In genomic region chr15:51536965-51537574, GRCh38 we compare ENCODE assay signal across 8 cellular contexts.
A peak's percentile ranks its signal among the peaks of the same experiment; 100 is the strongest.
DNase-seq lines count a peak whose midpoint lies in the region; ATAC-seq and TF ChIP-seq lines count a peak whose summit lies in the region.

No MANE protein-coding gene starts in this region.

- TF ChIP-seq CTCF in HCT116 (IDR thresholded peaks at IDR 0.05 in 2 of 3, conservative IDR thresholded peaks at IDR 0.05 in 1 of 3; ENCODE audit: borderline replicate concordance in 1 of 3, insufficient read depth in 1 of 3, low read depth in 2 of 3, low read length in 2 of 3) (peak; percentile 27 to 75 (median 65); a peak in 5 of 6 replicates), WI38 (IDR thresholded peaks at IDR 0.05; ENCODE audit: low read depth, low read length) (peak; percentile 49), thyroid gland (IDR thresholded peaks at IDR 0.05) (peak in 3 of 6 experiments; percentile 20 to 43 (median 20))

- H2AFZ ChIP-seq in HCT116 (ENCODE audit: low read depth, low read length, poor library complexity, severe bottlenecking), result no peak overlapping the region

- H3K9ac ChIP-seq in HCT116 (ENCODE audit: low read length), result no peak overlapping the region

- WGBS in thyroid gland, 2 donors, result 31 to 33% methylated on average over 1 of the region's 1 CpG

- H3K36me3 ChIP-seq in HCT116 (ENCODE audit: control insufficient read depth in 1 of 2, insufficient read depth in 2 of 2, low read length in 2 of 2) (no peaks in the 10 kb centered on the region), thyroid gland (no peaks in the 10 kb centered on the region)

- no peak overlapping the region for H3K4me2 ChIP-seq in HCT116 (ENCODE audit: low read length)

- intact Hi-C loops in HCT116 (cut with micrococcal nuclease) (loop anchor here (2.0 to 10.0 kb wide), 2 partner anchors 86 to 238 kb away; partner anchors contain the start of gene DMXL2), thyroid gland (cut with DNase I) (no loop called here)

- H3K4me3 ChIP-seq in HCT116 (replicated peaks in 1 of 2; ENCODE audit: low read depth in 1 of 2, low read length in 2 of 2) (no peak overlapping the region), WI38 (ENCODE audit: low read depth, low read length) (no peak overlapping the region), thyroid gland (replicated peaks in 1 of 3) (no peak overlapping the region)

- DNase-seq in AG20443 (ENCODE audit: low spot score), result peak; percentile 48
- peak; percentile 10 for DNase-seq in HCT116 (ENCODE audit: low read depth, low spot score)
- peak; percentile 17 for DNase-seq in left kidney (ENCODE audit: low read depth, low spot score)
- no peak for DNase-seq in thyroid gland
- DNase-seq in NCI-H146 treated with DMSO at 0.1 percent for 48 hours (lab: John Stamatoyannopoulos, UW; ENCODE audit: unreplicated experiment), result no peak
- no peak for DNase-seq in NCI-H1436 (lab: John Stamatoyannopoulos, UW)

- H3K9me2 ChIP-seq in HCT116 (ENCODE audit: insufficient read depth), result no peaks in the 10 kb centered on the region

- TF ChIP-seq RAD21 in HCT116 (IDR thresholded peaks at IDR 0.05; ENCODE audit: low read depth), result peak; percentile 48

- H3K9me3 ChIP-seq in HCT116 (ENCODE audit: control insufficient read depth in 1 of 2, insufficient read depth in 1 of 2, low read depth in 1 of 2, low read length in 2 of 2) (no peaks in the 10 kb centered on the region), thyroid gland (no peaks in the 10 kb centered on the region)

- no peaks in the 10 kb centered on the region for H3K79me2 ChIP-seq in HCT116 (ENCODE audit: insufficient read depth, low read length)

- ATAC-seq in HCT116, result peak; percentile 61; the same call in 1 of the 2 replicates
- ATAC-seq in HG03039 (IDR thresholded peaks at IDR 0.05; ENCODE audit: unreplicated experiment), result no peak

- H4K20me1 ChIP-seq in HCT116 (ENCODE audit: insufficient read depth), result no peaks in the 10 kb centered on the region

- TF ChIP-seq POLR2A in HCT116 (IDR thresholded peaks at IDR 0.05; ENCODE audit: borderline replicate concordance, extremely low read depth, insufficient read depth, insufficient read length) (no peak), thyroid gland (IDR thresholded peaks at IDR 0.05) (no peak)

- H3K27ac ChIP-seq in HCT116 (ENCODE audit: low read depth, low read length), result no peak overlapping the region
- H3K27ac ChIP-seq in thyroid gland, result no peak overlapping the region

- CTCF ChIA-PET in HCT116 (lab: Charles Lee), result interaction anchor here (0.6 to 1.5 kb wide), 17 partner anchors 8 to 240 kb away, joined by 3 to 18 read pairs (median 4); partner anchors contain the start of gene DMXL2

- H3K27me3 ChIP-seq in HCT116 (ENCODE audit: insufficient read depth, low read length) (no peaks in the 10 kb centered on the region), thyroid gland (no peaks in the 10 kb centered on the region)

- POLR2A ChIA-PET in HCT116 (lab: Charles Lee), result no interaction called here

- H3K4me1 ChIP-seq in HCT116 (ENCODE audit: control insufficient read depth in 1 of 2, insufficient read depth in 2 of 2, low read length in 2 of 2), result no peaks in the 10 kb centered on the region
- no peaks in the 10 kb centered on the region for H3K4me1 ChIP-seq in thyroid gland

- RAD21 ChIA-PET in HCT116 (lab: Charles Lee; ENCODE audit: low non-redundant PET in 1 of 2, low total read pairs in 2 of 2, uncharacterized antibody in 2 of 2, unreplicated experiment in 2 of 2), result no interaction called here

- no TSS peak for BruUV-seq in HCT116 (replicated peaks; lab: Mats Ljungman, UMichigan)

TF ChIP-seq in HCT116, 20 proteins besides CTCF, POLR2A, EP300 and RAD21:
- TF ChIP-seq, protein P1, sequence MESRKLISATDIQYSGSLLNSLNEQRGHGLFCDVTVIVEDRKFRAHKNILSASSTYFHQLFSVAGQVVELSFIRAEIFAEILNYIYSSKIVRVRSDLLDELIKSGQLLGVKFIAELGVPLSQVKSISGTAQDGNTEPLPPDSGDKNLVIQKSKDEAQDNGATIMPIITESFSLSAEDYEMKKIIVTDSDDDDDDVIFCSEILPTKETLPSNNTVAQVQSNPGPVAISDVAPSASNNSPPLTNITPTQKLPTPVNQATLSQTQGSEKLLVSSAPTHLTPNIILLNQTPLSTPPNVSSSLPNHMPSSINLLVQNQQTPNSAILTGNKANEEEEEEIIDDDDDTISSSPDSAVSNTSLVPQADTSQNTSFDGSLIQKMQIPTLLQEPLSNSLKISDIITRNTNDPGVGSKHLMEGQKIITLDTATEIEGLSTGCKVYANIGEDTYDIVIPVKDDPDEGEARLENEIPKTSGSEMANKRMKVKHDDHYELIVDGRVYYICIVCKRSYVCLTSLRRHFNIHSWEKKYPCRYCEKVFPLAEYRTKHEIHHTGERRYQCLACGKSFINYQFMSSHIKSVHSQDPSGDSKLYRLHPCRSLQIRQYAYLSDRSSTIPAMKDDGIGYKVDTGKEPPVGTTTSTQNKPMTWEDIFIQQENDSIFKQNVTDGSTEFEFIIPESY (IDR thresholded peaks at IDR 0.05; ENCODE audit: extremely low read depth, insufficient replicate concordance, low read length), result no peak
- TF ChIP-seq SIN3A (IDR thresholded peaks at IDR 0.05; ENCODE audit: low read depth), result no peak
- no peak for TF ChIP-seq REST (IDR thresholded peaks at IDR 0.05; ENCODE audit: low read depth)
- TF ChIP-seq JUND (IDR thresholded peaks at IDR 0.05), result no peak
- no peak for TF ChIP-seq SRF (IDR thresholded peaks at IDR 0.05; ENCODE audit: low read depth)
- no peak for TF ChIP-seq ATF3 (IDR thresholded peaks at IDR 0.05)
- TF ChIP-seq POLR2AphosphoS5 (IDR thresholded peaks at IDR 0.05; ENCODE audit: low read depth, low read length), result no peak

Comparison
In these comparisons a context has a peak if more than half of its experiments do, and no peak if none do; other contexts are left out.
1. DNase-seq: peak in AG20443 (single experiment), HCT116 (single experiment) and left kidney (single experiment); none in thyroid gland (0 of 2), NCI-H146 treated with DMSO at 0.1 percent for 48 hours (single experiment) and NCI-H1436 (single experiment).